In genomic region chr12:76943004-76943403, GRCh38 we compare ENCODE assay signal across 17 cellular contexts.
DNase-seq lines count a peak whose midpoint lies in the region; ATAC-seq and TF ChIP-seq lines count a peak whose summit lies in the region.
"Had no signal": no experiment of that assay in that cellular context is flagged by ENCODE, and none has a peak within 500 bp of the region (broad histone marks: within the 10 kb centered on the region; RNA-seq: fewer than 3 reads in every experiment).

No MANE protein-coding gene starts in this region.

- no peak overlapping the region for H3K27ac Mint-ChIP-seq in Calu3 (ENCODE audit: unreplicated experiment)
- H3K27ac Mint-ChIP-seq: CD8-positive, alpha-beta memory T cell had no signal

- CTCF ChIA-PET in Calu3 (lab: Charles Lee) = interaction anchor here (0.7 kb wide), 1 partner anchor 10 kb away, joined by 3 read pairs; no protein-coding TSS in a partner anchor

- H3K9me3 ChIP-seq in GM23248 (ENCODE audit: low read depth) (no peaks in the 10 kb centered on the region), osteoblast (ENCODE audit: low read depth, low read length) (no peaks in the 10 kb centered on the region)
- H3K9me3 ChIP-seq: BE2C had no signal

- H3K9me3 Mint-ChIP-seq in Calu3 (ENCODE audit: low read depth, unreplicated experiment) = no peaks in the 10 kb centered on the region
- H3K9me3 Mint-ChIP-seq: CD8-positive, alpha-beta memory T cell had no signal

- H3K4me1 ChIP-seq in GM23248 (ENCODE audit: insufficient read depth) (peaks cover 41% of the 10 kb centered on the region), osteoblast (ENCODE audit: insufficient read depth, low read length) (peaks cover 12% of the 10 kb centered on the region)
- H3K4me1 ChIP-seq: BE2C had no signal

- no peaks in the 10 kb centered on the region for H3K9me2 ChIP-seq in GM23248 (ENCODE audit: insufficient read depth)

- no peak overlapping the region for H3K9ac ChIP-seq in GM23248

- no peaks in the 10 kb centered on the region for H3K79me2 ChIP-seq in GM23248 (ENCODE audit: insufficient read depth)
- no peaks in the 10 kb centered on the region for H3K79me2 ChIP-seq in osteoblast (ENCODE audit: insufficient read depth, low read length)

- in situ Hi-C loops in GM23248 (cut with MboI) = no loop called here

- 0 out of 2 replicates have a peak overlapping the region, but pooled peaks have one; percentile 11 for H3K4me3 ChIP-seq in GM23248
- H3K4me3 ChIP-seq in osteoblast (ENCODE audit: insufficient read depth, low read length) = no peak overlapping the region
- H3K4me3 ChIP-seq: SK-N-MC had no signal

- H3F3A ChIP-seq in GM23248 (ENCODE audit: insufficient read depth) = peaks cover 29% of the 10 kb centered on the region

- H3K4me2 ChIP-seq in GM23248 (ENCODE audit: unreplicated experiment) (peak overlapping the region; percentile 58), osteoblast (ENCODE audit: insufficient read depth, low read length) (no peak overlapping the region)

- H3K4me3 Mint-ChIP-seq in Calu3 (ENCODE audit: low read depth, unreplicated experiment) = no peak overlapping the region
- H3K4me3 Mint-ChIP-seq: CD8-positive, alpha-beta memory T cell had no signal

- no peaks in the 10 kb centered on the region for H3K4me1 Mint-ChIP-seq in Calu3 (ENCODE audit: low read depth, unreplicated experiment)
- H3K4me1 Mint-ChIP-seq: CD8-positive, alpha-beta memory T cell had no signal

- H3K36me3 ChIP-seq in GM23248 (ENCODE audit: low read depth) = no peaks in the 10 kb centered on the region
- no peaks in the 10 kb centered on the region for H3K36me3 ChIP-seq in osteoblast (ENCODE audit: insufficient read depth, low read length)
- H3K36me3 ChIP-seq: BE2C had no signal

- no peaks in the 10 kb centered on the region for H3K27me3 Mint-ChIP-seq in Calu3 (ENCODE audit: unreplicated experiment)

- peak; percentile 11 for DNase-seq in AG08396 (ENCODE audit: low spot score)
- DNase-seq in GM23248 = peak; percentile 35
- DNase-seq in cerebellar cortex (ENCODE audit: low spot score) = peak; percentile 46
- no peak for DNase-seq in osteoblast (ENCODE audit: insufficient read length, low spot score, missing footprints)
- DNase-seq in left cardiac atrium = no peak
- DNase-seq in NCI-H187 (lab: John Stamatoyannopoulos, UW) = no peak
- no peak for DNase-seq in hippocampal formation (lab: John Stamatoyannopoulos, UW)
- DNase-seq in Calu3 = no peak
- DNase-seq: BE2C; CD8-positive, alpha-beta memory T cell; KBM-7; NCI-H1092; NCI-H2107; NCI-H226; NCI-H526 treated with DMSO at 0.1 percent for 48 hours had no signal

- peak overlapping the region; percentile 52 for H3K27ac ChIP-seq in GM23248
- no peak overlapping the region for H3K27ac ChIP-seq in osteoblast (ENCODE audit: low read depth, low read length)
- H3K27ac ChIP-seq: SK-N-MC had no signal

- H3K27me3 ChIP-seq in GM23248 (replicated peaks; ENCODE audit: insufficient read depth) (no peaks in the 10 kb centered on the region), osteoblast (ENCODE audit: insufficient read depth, low read length) (no peaks in the 10 kb centered on the region)
- H3K27me3 ChIP-seq: BE2C had no signal

- H3K36me3 Mint-ChIP-seq in Calu3 (ENCODE audit: insufficient read depth, unreplicated experiment) = no peaks in the 10 kb centered on the region
- H3K36me3 Mint-ChIP-seq: CD8-positive, alpha-beta memory T cell had no signal

- no TSS peak for BruUV-seq in Calu3 (replicated peaks; lab: Mats Ljungman, UMichigan)

- no peak for TF ChIP-seq CTCF in osteoblast (IDR thresholded peaks at IDR 0.05; ENCODE audit: extremely low read depth, low read depth, low read length)
- TF ChIP-seq CTCF in Calu3 (IDR thresholded peaks at IDR 0.05; ENCODE audit: unreplicated experiment) = no peak

- intact Hi-C loops in left cardiac atrium (cut with DNase I) (no loop called here), Calu3 (cut with micrococcal nuclease; ENCODE audit: unreplicated experiment) (no loop called here)

- ATAC-seq in left cardiac atrium = no peak
- ATAC-seq: Right ventricle myocardium inferior had no signal

- H4K20me1 ChIP-seq in GM23248 (ENCODE audit: insufficient read depth) = no peaks in the 10 kb centered on the region
- H4K20me1 ChIP-seq in osteoblast (ENCODE audit: insufficient read depth, low read length) = no peaks in the 10 kb centered on the region

- H2AFZ ChIP-seq in GM23248 (no peak overlapping the region), osteoblast (ENCODE audit: low read length) (peak overlapping the region; percentile 23)

Comparison
In these comparisons a context has a peak if more than half of its experiments do, and no peak if none do; other contexts are left out.
1. DNase-seq: peak in AG08396 (single experiment), GM23248 (single experiment) and cerebellar cortex (single experiment); none in osteoblast (single experiment), left cardiac atrium (single experiment), NCI-H187 (0 of 2), hippocampal formation (0 of 2) and Calu3 (single experiment).